1 cellular context compared by ENCODE assay signal in genomic region chr12:2520722-2521246, GRCh38.
A peak's percentile ranks its signal among the peaks of the same experiment; 100 is the strongest.
TF ChIP-seq lines count a peak whose summit lies in the region.

No MANE protein-coding gene starts in this region.

TF ChIP-seq in HEK293, 187 proteins besides CTCF, POLR2A, EP300 and RAD21 (continued from another document):
- TF ChIP-seq ZNF518A (tag by site-specific recombination; conservative IDR thresholded peaks at IDR 0.05; ENCODE audit: low read depth), result peak; percentile 74
- no peak for TF ChIP-seq ZNF311 (tag by site-specific recombination; IDR thresholded peaks at IDR 0.05; ENCODE audit: borderline replicate concordance)
- no peak for TF ChIP-seq TRIM28 (IDR thresholded peaks at IDR 0.05; ENCODE audit: borderline replicate concordance, low read length)
- TF ChIP-seq ZNF521 (tag by site-specific recombination; IDR thresholded peaks at IDR 0.05), result no peak
- TF ChIP-seq ZNF621 (tag by site-specific recombination; IDR thresholded peaks at IDR 0.05), result no peak
- TF ChIP-seq ZNF404 (tag by site-specific recombination; IDR thresholded peaks at IDR 0.05), result no peak
- no peak for TF ChIP-seq GLI4 (tag by site-specific recombination; IDR thresholded peaks at IDR 0.05)
- TF ChIP-seq YY1 (tag by site-specific recombination; IDR thresholded peaks at IDR 0.05), result peak; percentile 26; the same call in 1 of the 2 replicates
- no peak for TF ChIP-seq PRDM2 (tag by site-specific recombination; IDR thresholded peaks at IDR 0.05; ENCODE audit: borderline replicate concordance)
- TF ChIP-seq ZFP37 (tag by site-specific recombination; IDR thresholded peaks at IDR 0.05), result no peak
- peak; percentile 24; the same call in 1 of the 2 replicates for TF ChIP-seq ZBTB21 (tag by site-specific recombination; IDR thresholded peaks at IDR 0.05)
- no peak for TF ChIP-seq ZNF514 (tag by site-specific recombination; IDR thresholded peaks at IDR 0.05)
- no peak for TF ChIP-seq GLIS1 (tag by site-specific recombination; IDR thresholded peaks at IDR 0.05)
- TF ChIP-seq ZNF660 (tag by site-specific recombination; IDR thresholded peaks at IDR 0.05), result no peak
- no peak for TF ChIP-seq ZNF121 (tag by site-specific recombination; IDR thresholded peaks at IDR 0.05)
- TF ChIP-seq ZBTB26 (tag by site-specific recombination; optimal IDR thresholded peaks at IDR 0.05), result no peak
- TF ChIP-seq ZNF626 (tag by site-specific recombination; IDR thresholded peaks at IDR 0.05), result no peak
- TF ChIP-seq ZNF654 (tag by site-specific recombination; IDR thresholded peaks at IDR 0.05; ENCODE audit: low read depth), result no peak
- TF ChIP-seq, protein P1, sequence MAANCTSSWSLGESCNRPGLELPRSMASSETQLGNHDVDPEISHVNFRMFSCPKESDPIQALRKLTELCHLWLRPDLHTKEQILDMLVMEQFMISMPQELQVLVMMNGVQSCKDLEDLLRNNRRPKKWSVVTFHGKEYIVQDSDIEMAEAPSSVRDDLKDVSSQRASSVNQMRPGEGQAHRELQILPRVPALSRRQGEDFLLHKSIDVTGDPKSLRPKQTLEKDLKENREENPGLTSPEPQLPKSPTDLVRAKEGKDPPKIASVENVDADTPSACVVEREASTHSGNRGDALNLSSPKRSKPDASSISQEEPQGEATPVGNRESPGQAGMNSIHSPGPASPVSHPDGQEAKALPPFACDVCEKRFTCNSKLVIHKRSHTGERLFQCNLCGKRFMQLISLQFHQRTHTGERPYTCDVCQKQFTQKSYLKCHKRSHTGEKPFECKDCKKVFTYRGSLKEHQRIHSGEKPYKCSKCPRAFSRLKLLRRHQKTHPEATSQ (tag by site-specific recombination; IDR thresholded peaks at IDR 0.05), result no peak
